8 cellular contexts compared by ENCODE assay signal in the genomic region with DNA sequence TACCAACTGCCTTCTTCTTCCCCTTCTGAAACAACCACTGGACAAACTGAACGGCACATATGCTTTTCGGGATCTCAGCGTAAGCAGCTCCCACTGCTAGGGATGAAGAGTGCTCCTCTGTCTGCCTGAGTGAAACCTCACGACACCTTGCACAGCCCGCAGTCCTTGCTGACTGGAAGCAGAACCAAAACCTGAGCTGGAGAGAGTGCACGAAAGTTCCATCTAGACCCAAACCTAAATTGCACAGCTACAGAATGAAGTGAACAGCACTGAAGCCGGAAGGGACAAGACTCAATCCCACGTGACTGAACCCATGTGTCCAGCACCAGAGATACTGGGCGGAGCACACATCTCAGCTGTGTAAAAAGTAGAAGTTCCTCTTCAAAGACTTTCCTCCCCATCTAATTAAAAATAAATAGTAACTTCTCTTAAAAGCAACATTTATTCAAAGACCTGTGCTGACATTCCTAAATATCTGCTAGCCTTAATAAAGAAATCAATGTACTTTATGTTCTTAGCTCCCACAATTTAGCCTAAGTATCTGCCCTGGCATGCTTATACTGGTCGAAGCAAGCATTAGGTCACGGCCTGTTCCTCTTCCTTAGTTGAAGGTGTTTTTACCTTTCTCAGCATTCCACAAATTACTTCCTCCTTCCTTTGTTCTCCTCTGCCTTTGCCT.
A peak's percentile ranks its signal among the peaks of the same experiment; 100 is the strongest.
DNase-seq lines count a peak whose midpoint lies in the region; ATAC-seq and TF ChIP-seq lines count a peak whose summit lies in the region.
"Not testable (repeated sequence)": the region's sequence is repeated elsewhere in the genome, so short reads cannot be mapped to it uniquely, and the experiment has no call there.

No MANE protein-coding gene starts in this region.

- H3K18ac ChIP-seq in mesenchymal stem cell (ENCODE audit: low read depth in 1 of 2, low read length in 2 of 2): not testable (repeated sequence)

- not testable (repeated sequence) for H2BK5ac ChIP-seq in mesenchymal stem cell (ENCODE audit: low read depth, low read length, poor library complexity, severe bottlenecking)

- peaks cover 98% of the 10 kb centered on the region for H3K4me1 Mint-ChIP-seq in activated CD4-positive, alpha-beta T cell treated with anti-CD3 and anti-CD28 coated beads, Interleukin-2, amount 10 ng/mL, durations not matched to agents 7 days and 5 days
- H3K4me1 Mint-ChIP-seq in endodermal cell: peaks cover 74% of the 10 kb centered on the region
- peaks cover 100% of the 10 kb centered on the region for H3K4me1 Mint-ChIP-seq in stimulated activated naive CD8-positive, alpha-beta T cell treated with anti-CD3 and anti-CD28 coated beads, Interleukin-15, amount 100 ng/mL, for 72 hours

- not testable (repeated sequence) for H4K91ac ChIP-seq in mesenchymal stem cell (ENCODE audit: low read length)

- not testable (repeated sequence) for H3K4me3 Mint-ChIP-seq in activated CD4-positive, alpha-beta T cell treated with anti-CD3 and anti-CD28 coated beads, Interleukin-2, amount 10 ng/mL, durations not matched to agents 7 days and 5 days; endodermal cell
- peak overlapping the region; percentile 73 to 79 for H3K4me3 Mint-ChIP-seq in stimulated activated naive CD8-positive, alpha-beta T cell treated with anti-CD3 and anti-CD28 coated beads, Interleukin-15, amount 100 ng/mL, for 72 hours

- not testable (repeated sequence) for H2AFZ ChIP-seq in mesenchymal stem cell (ENCODE audit: low read depth, low read length)

- not testable (repeated sequence) for H3K4me3 ChIP-seq in GM12865 (ENCODE audit: low read depth, low read length); HUES64 (ENCODE audit: low read length); endodermal cell (ENCODE audit: low read length); mesenchymal stem cell (ENCODE audit: insufficient read depth in 1 of 2, low read depth in 1 of 2, low read length in 2 of 2)

- peak; percentile 38 for ATAC-seq in GM19468 (IDR thresholded peaks at IDR 0.05; ENCODE audit: extremely low read depth, unreplicated experiment)
- ATAC-seq in HG02885 (IDR thresholded peaks at IDR 0.05; ENCODE audit: poor library complexity, unreplicated experiment): peak; percentile 76
- not testable (repeated sequence) for ATAC-seq in stimulated activated naive CD8-positive, alpha-beta T cell treated with anti-CD3 and anti-CD28 coated beads, Interleukin-15, amount 100 ng/mL, for 72 hours

- H3K27me3 ChIP-seq in HUES64 (ENCODE audit: insufficient read depth, low read length); endodermal cell (ENCODE audit: control insufficient read depth, insufficient read depth, low read length, poor library complexity, severe bottlenecking); mesenchymal stem cell (ENCODE audit: control insufficient read depth in 1 of 2, insufficient read depth in 1 of 2, low read length in 2 of 2): not testable (repeated sequence)

- H2BK12ac ChIP-seq in mesenchymal stem cell (ENCODE audit: low read length in 2 of 2): not testable (repeated sequence)

- H3K9me3 ChIP-seq in HUES64 (ENCODE audit: insufficient read depth, low read depth, low read length); endodermal cell (ENCODE audit: control insufficient read depth, low read length); mesenchymal stem cell (ENCODE audit: control insufficient read depth, low read length): not testable (repeated sequence)

- POLR2A ChIA-PET in activated CD4-positive, alpha-beta T cell treated with anti-CD3 and anti-CD28 coated beads, Interleukin-2, amount 10 ng/mL, durations not matched to agents 7 days and 5 days (lab: Charles Lee): interaction anchor here (0.6 kb wide), 1 partner anchor 1503 kb away, joined by 3 read pairs; no protein-coding TSS in a partner anchor

- H3K4me1 ChIP-seq in HUES64 (ENCODE audit: insufficient read depth, low read length) (peaks cover 52% of the 10 kb centered on the region), endodermal cell (ENCODE audit: control insufficient read depth, insufficient read depth, low read length) (peaks cover 44% of the 10 kb centered on the region), mesenchymal stem cell (ENCODE audit: control insufficient read depth, insufficient read depth, low read depth, low read length) (peaks cover 54% of the 10 kb centered on the region)

- peak overlapping the region; percentile 51 for H3K27ac ChIP-seq in HUES64 (ENCODE audit: low read depth, low read length)
- H3K27ac ChIP-seq in endodermal cell (ENCODE audit: low read depth, low read length); mesenchymal stem cell (ENCODE audit: low read length, poor library complexity, severe bottlenecking): not testable (repeated sequence)

- peaks cover 16% of the 10 kb centered on the region for H3K79me1 ChIP-seq in mesenchymal stem cell (replicated peaks; ENCODE audit: low read length, poor library complexity, severe bottlenecking)

- not testable (repeated sequence) for H3K27me3 Mint-ChIP-seq in activated CD4-positive, alpha-beta T cell treated with anti-CD3 and anti-CD28 coated beads, Interleukin-2, amount 10 ng/mL, durations not matched to agents 7 days and 5 days; endodermal cell (ENCODE audit: insufficient read depth); stimulated activated naive CD8-positive, alpha-beta T cell treated with anti-CD3 and anti-CD28 coated beads, Interleukin-15, amount 100 ng/mL, for 72 hours

- TF ChIP-seq CTCF in GM12865 (IDR thresholded peaks at IDR 0.05; ENCODE audit: insufficient read depth, low read depth, low read length, missing control alignments); endodermal cell (conservative IDR thresholded peaks at IDR 0.05): not testable (repeated sequence)

- H3K36me3 ChIP-seq in HUES64 (ENCODE audit: insufficient read depth, low read length): not testable (repeated sequence)
- H3K36me3 ChIP-seq in endodermal cell (ENCODE audit: control insufficient read depth, insufficient read depth, low read length): peaks cover 12% of the 10 kb centered on the region
- peaks cover 9 to 15% of the 10 kb centered on the region in 2 experiments for H3K36me3 ChIP-seq in mesenchymal stem cell (ENCODE audit: control insufficient read depth in 1 of 2, insufficient read depth in 2 of 2, low read depth in 1 of 2, low read length in 2 of 2)

- not testable (repeated sequence) for H3K23ac ChIP-seq in mesenchymal stem cell (ENCODE audit: low read length in 2 of 2)

- peak overlapping the region; percentile 87 for H3K27ac Mint-ChIP-seq in activated CD4-positive, alpha-beta T cell treated with anti-CD3 and anti-CD28 coated beads, Interleukin-2, amount 10 ng/mL, durations not matched to agents 7 days and 5 days
- H3K27ac Mint-ChIP-seq in endodermal cell: peak overlapping the region; percentile 82
- H3K27ac Mint-ChIP-seq in stimulated activated naive CD8-positive, alpha-beta T cell treated with anti-CD3 and anti-CD28 coated beads, Interleukin-15, amount 100 ng/mL, for 72 hours: peak overlapping the region in 1 of 2 donors; percentile 7

- CTCF ChIA-PET in activated CD4-positive, alpha-beta T cell treated with anti-CD3 and anti-CD28 coated beads, Interleukin-2, amount 10 ng/mL, durations not matched to agents 7 days and 5 days (lab: Charles Lee): interaction anchor here (0.9 to 2.7 kb wide), 3 partner anchors 8 to 21 kb away, joined by 3 to 9 read pairs (median 3); no protein-coding TSS in a partner anchor

- H3K9ac ChIP-seq in HUES64 (ENCODE audit: low read depth, low read length) (peak overlapping the region; percentile 7; the same call in 1 of the 2 replicates), mesenchymal stem cell (ENCODE audit: low read length) (peak overlapping the region; percentile 9)
- H3K9ac ChIP-seq in endodermal cell (ENCODE audit: extremely low read depth, low read length, poor library complexity, severe bottlenecking): not testable (repeated sequence)

- not testable (repeated sequence) for H4K8ac ChIP-seq in mesenchymal stem cell (ENCODE audit: low read length)

- DNase-seq in GM12865 (ENCODE audit: low read depth) (peak; percentile 92), mesenchymal stem cell (peak; percentile 40)
- DNase-seq in activated CD4-positive, alpha-beta T cell treated with anti-CD3 and anti-CD28 coated beads, Interleukin-2, amount 10 ng/mL, durations not matched to agents 7 days and 5 days; endodermal cell: not testable (repeated sequence)
- DNase-seq in stimulated activated naive CD8-positive, alpha-beta T cell treated with anti-CD3 and anti-CD28 coated beads, Interleukin-15, amount 100 ng/mL, for 72 hours: peak in 1 of 2 donors; percentile 29

- not testable (repeated sequence) for H3K4me2 ChIP-seq in mesenchymal stem cell (ENCODE audit: low read length, poor library complexity, severe bottlenecking)

- H3K36me3 Mint-ChIP-seq in activated CD4-positive, alpha-beta T cell treated with anti-CD3 and anti-CD28 coated beads, Interleukin-2, amount 10 ng/mL, durations not matched to agents 7 days and 5 days (ENCODE audit: low read depth): peaks cover 33% of the 10 kb centered on the region
- not testable (repeated sequence) for H3K36me3 Mint-ChIP-seq in endodermal cell (ENCODE audit: low read depth)

- H3K14ac ChIP-seq in mesenchymal stem cell (ENCODE audit: low read length in 2 of 2): peak overlapping the region in 1 of 2 experiments; percentile 5

- not testable (repeated sequence) for H2AK5ac ChIP-seq in mesenchymal stem cell (ENCODE audit: low read length, severe bottlenecking)

- not testable (repeated sequence) for H3K4ac ChIP-seq in mesenchymal stem cell (ENCODE audit: low read depth in 1 of 2, low read length in 2 of 2)

- H2BK15ac ChIP-seq in mesenchymal stem cell (ENCODE audit: low read depth, poor library complexity, severe bottlenecking): not testable (repeated sequence)

- not testable (repeated sequence) for H3K9me3 Mint-ChIP-seq in activated CD4-positive, alpha-beta T cell treated with anti-CD3 and anti-CD28 coated beads, Interleukin-2, amount 10 ng/mL, durations not matched to agents 7 days and 5 days; endodermal cell; stimulated activated naive CD8-positive, alpha-beta T cell treated with anti-CD3 and anti-CD28 coated beads, Interleukin-15, amount 100 ng/mL, for 72 hours

- H2BK120ac ChIP-seq in mesenchymal stem cell (ENCODE audit: low read depth, low read length): not testable (repeated sequence)

- 88% methylated on average over 9 of the region's 11 CpGs for WGBS in HUES64
- 92 to 93% methylated on average over 7 to 9 of the region's 11 CpGs for WGBS in endodermal cell (ENCODE audit: insufficient coverage in 1 of 2, insufficient read length in 1 of 2), 2 experiments
- WGBS in mesenchymal stem cell: 88% methylated on average over 9 of the region's 11 CpGs
